In genomic region chr11:86577663-86578636, GRCh38 we compare ENCODE assay signal across 9 cellular contexts.
DNase-seq lines count a peak whose midpoint lies in the region; ATAC-seq and TF ChIP-seq lines count a peak whose summit lies in the region.
"Had no signal": no experiment of that assay in that cellular context is flagged by ENCODE, and none has a peak within 500 bp of the region (broad histone marks: within the 10 kb centered on the region; RNA-seq: fewer than 3 reads in every experiment).

No MANE protein-coding gene starts in this region.

- H3K9ac ChIP-seq in SK-N-SH, result peak overlapping the region; percentile 29; the same call in 1 of the 2 replicates

- no peak overlapping the region for H2AFZ ChIP-seq in SK-N-SH (ENCODE audit: low read depth)

- no peaks in the 10 kb centered on the region for H3K79me2 ChIP-seq in SK-N-SH (ENCODE audit: insufficient read depth)

- H3K9me3 ChIP-seq in SK-N-SH (no peaks in the 10 kb centered on the region), gastroesophageal sphincter (no peaks in the 10 kb centered on the region), HAP-1 (no peaks in the 10 kb centered on the region)

- POLR2A ChIA-PET in SK-N-SH (lab: Yijun Ruan, JAX), result no interaction called here

- H3K27me3 ChIP-seq in SK-N-SH (ENCODE audit: insufficient read depth) (no peaks in the 10 kb centered on the region), gastroesophageal sphincter (no peaks in the 10 kb centered on the region), HAP-1 (ENCODE audit: low read depth) (peaks cover 57% of the 10 kb centered on the region)

- H3K36me3 ChIP-seq in SK-N-SH (replicated peaks in 1 of 2; ENCODE audit: control insufficient read depth in 1 of 2, insufficient read depth in 2 of 2, low read length in 1 of 2) (no peaks in the 10 kb centered on the region), gastroesophageal sphincter (no peaks in the 10 kb centered on the region), HAP-1 (replicated peaks) (no peaks in the 10 kb centered on the region)

- TF ChIP-seq CTCF in SK-N-SH (IDR thresholded peaks at IDR 0.05) (no peak), gastroesophageal sphincter (IDR thresholded peaks at IDR 0.05) (no peak)

- CTCF ChIA-PET in SK-N-SH (lab: Yijun Ruan, JAX), result interaction anchor here (1.9 to 2.9 kb wide), 2 partner anchors 30 to 31 kb away, joined by 9 to 14 read pairs; no protein-coding TSS in a partner anchor

- no peaks in the 10 kb centered on the region for H3K9me2 ChIP-seq in SK-N-SH

- TF ChIP-seq EP300 in SK-N-SH (IDR thresholded peaks at IDR 0.05; ENCODE audit: borderline replicate concordance in 1 of 2, low read depth in 1 of 2, low read length in 1 of 2) (peak in 1 of 2 experiments; percentile 69; a peak in 1 of 4 replicates), gastroesophageal sphincter (IDR thresholded peaks at IDR 0.05) (no peak)

- no peak for TF ChIP-seq POLR2A in gastroesophageal sphincter (IDR thresholded peaks at IDR 0.05)

- H3K4me1 ChIP-seq in SK-N-SH (ENCODE audit: control insufficient read depth in 1 of 2, insufficient read depth in 2 of 2, low read depth in 1 of 2, low read length in 1 of 2) (peaks cover 5 to 42% of the 10 kb centered on the region in 2 experiments), gastroesophageal sphincter (peaks cover 17 to 54% (median 22%) of the 10 kb centered on the region in 3 donors), HAP-1 (no peaks in the 10 kb centered on the region)

- TF ChIP-seq RAD21 in SK-N-SH (IDR thresholded peaks at IDR 0.05; ENCODE audit: low read length), result no peak

- H3K27ac ChIP-seq in SK-N-SH (ENCODE audit: low read depth in 2 of 2, low read length in 1 of 2) (peak overlapping the region; percentile 60 to 89), gastroesophageal sphincter (peak overlapping the region; percentile 62 to 80 (median 76))

- H3K4me3 ChIP-seq in SK-N-SH (ENCODE audit: low read depth in 2 of 2, low read length in 1 of 2), result no peak overlapping the region
- no peak overlapping the region for H3K4me3 ChIP-seq in gastroesophageal sphincter
- no peak overlapping the region for H3K4me3 ChIP-seq in HAP-1

- ATAC-seq in gastroesophageal sphincter (peak; percentile 96), GM21360 (IDR thresholded peaks at IDR 0.05; ENCODE audit: unreplicated experiment) (no peak)
- ATAC-seq: stimulated activated naive CD8-positive, alpha-beta T cell treated with anti-CD3 and anti-CD28 coated beads, Interleukin-15, Interleukin-2, amounts not matched to agents 100 U/mL and 50 U/mL, for 24 hours had no signal

- in situ Hi-C loops in HAP-1 (cut with MboI; ENCODE audit: low sequenced_read_pairs), result no loop called here

- peak; percentile 83 for DNase-seq in EL
- DNase-seq in SK-N-SH, result no peak
- peak; percentile 92 for DNase-seq in pulmonary artery endothelial cell (ENCODE audit: low read depth, low spot score)
- DNase-seq in NCI-H345 treated with DMSO at 0.1 percent for 48 hours (lab: John Stamatoyannopoulos, UW; ENCODE audit: unreplicated experiment), result no peak
- no peak for DNase-seq in HAP-1 (ENCODE audit: low spot score in 2 of 2)
- no peak for DNase-seq in NCI-H2107 treated with DMSO at 0.1 percent for 48 hours (lab: John Stamatoyannopoulos, UW; ENCODE audit: unreplicated experiment)
- DNase-seq: stimulated activated naive CD8-positive, alpha-beta T cell treated with anti-CD3 and anti-CD28 coated beads, Interleukin-15, Interleukin-2, amounts not matched to agents 100 U/mL and 50 U/mL, for 24 hours had no signal

- H3K4me2 ChIP-seq in SK-N-SH, result peak overlapping the region; percentile 55

- no peaks in the 10 kb centered on the region for H4K20me1 ChIP-seq in SK-N-SH (ENCODE audit: insufficient read depth)

- WGBS in SK-N-SH (ENCODE audit: low lambda C conversion rate), result 24% methylated on average over 10 of the region's 10 CpGs
- 6 to 16% methylated on average over 6 to 10 of the region's 10 CpGs for WGBS in gastroesophageal sphincter (ENCODE audit: low coverage in 1 of 2), 2 donors

- H3F3A ChIP-seq in SK-N-SH (replicated peaks; ENCODE audit: insufficient read depth), result peaks cover 23% of the 10 kb centered on the region

TF ChIP-seq in SK-N-SH, 30 proteins besides CTCF, POLR2A, EP300 and RAD21 (continues in another document):
- TF ChIP-seq MAX (IDR thresholded peaks at IDR 0.05; ENCODE audit: low read depth), result no peak
- TF ChIP-seq TCF12 (IDR thresholded peaks at IDR 0.05), result peak; percentile 65; the same call in 1 of the 2 replicates
- TF ChIP-seq GABPA (IDR thresholded peaks at IDR 0.05; ENCODE audit: low read depth), result no peak
- no peak for TF ChIP-seq IRF3 (IDR thresholded peaks at IDR 0.05; ENCODE audit: low read depth, low read length)
- TF ChIP-seq CHD2 (IDR thresholded peaks at IDR 0.05; ENCODE audit: low read length, partially characterized antibody), result no peak
- TF ChIP-seq TEAD4 (IDR thresholded peaks at IDR 0.05; ENCODE audit: borderline replicate concordance, insufficient read depth), result no peak
- no peak for TF ChIP-seq GATA2 (CRISPR knock-in tag; IDR thresholded peaks at IDR 0.05)
- TF ChIP-seq PBX3 (IDR thresholded peaks at IDR 0.05), result peak; percentile 56
- TF ChIP-seq TAF1 (IDR thresholded peaks at IDR 0.05; ENCODE audit: borderline replicate concordance, low read depth, low read length), result no peak
- TF ChIP-seq USF2 (IDR thresholded peaks at IDR 0.05; ENCODE audit: borderline replicate concordance, low read depth, low read length), result no peak
- no peak for TF ChIP-seq RCOR1 (IDR thresholded peaks at IDR 0.05; ENCODE audit: low read length)
- no peak for TF ChIP-seq YY1 (IDR thresholded peaks at IDR 0.05; ENCODE audit: low read depth)
- TF ChIP-seq RFX5 (IDR thresholded peaks at IDR 0.05; ENCODE audit: low read length), result no peak
- no peak for TF ChIP-seq ELF1 (IDR thresholded peaks at IDR 0.05)
- peak; percentile 25; the same call in 1 of the 2 replicates for TF ChIP-seq REST (IDR thresholded peaks at IDR 0.05; ENCODE audit: low read depth, low read length)
- peak; percentile 94 for TF ChIP-seq NFIC (IDR thresholded peaks at IDR 0.05; ENCODE audit: borderline replicate concordance)
- no peak for TF ChIP-seq SMC3 (IDR thresholded peaks at IDR 0.05; ENCODE audit: low read depth, low read length)
- TF ChIP-seq MEF2A (IDR thresholded peaks at IDR 0.05; ENCODE audit: borderline replicate concordance, low read depth), result no peak; the same call in 1 of the 2 replicates
- no peak for TF ChIP-seq SIN3A (IDR thresholded peaks at IDR 0.05; ENCODE audit: borderline replicate concordance, low read depth, low read length)
- no peak for TF ChIP-seq EZH2phosphoT487 (IDR thresholded peaks at IDR 0.05; ENCODE audit: borderline replicate concordance, low read depth)

Comparison
In these comparisons a context has a peak if more than half of its experiments do, and no peak if none do; other contexts are left out.
1. DNase-seq: peak in EL (single experiment) and pulmonary artery endothelial cell (single experiment); none in SK-N-SH (single experiment), NCI-H345 treated with DMSO at 0.1 percent for 48 hours (single experiment), HAP-1 (0 of 2) and NCI-H2107 treated with DMSO at 0.1 percent for 48 hours (single experiment).